1 cellular context compared by ENCODE assay signal in genomic region chr9:85536514-85536913, GRCh38.
TF ChIP-seq lines count a peak whose summit lies in the region.

No MANE protein-coding gene starts in this region.

TF ChIP-seq in HepG2, 621 proteins besides CTCF, POLR2A, EP300 and RAD21 (continued from another document):
- TF ChIP-seq, protein P1, sequence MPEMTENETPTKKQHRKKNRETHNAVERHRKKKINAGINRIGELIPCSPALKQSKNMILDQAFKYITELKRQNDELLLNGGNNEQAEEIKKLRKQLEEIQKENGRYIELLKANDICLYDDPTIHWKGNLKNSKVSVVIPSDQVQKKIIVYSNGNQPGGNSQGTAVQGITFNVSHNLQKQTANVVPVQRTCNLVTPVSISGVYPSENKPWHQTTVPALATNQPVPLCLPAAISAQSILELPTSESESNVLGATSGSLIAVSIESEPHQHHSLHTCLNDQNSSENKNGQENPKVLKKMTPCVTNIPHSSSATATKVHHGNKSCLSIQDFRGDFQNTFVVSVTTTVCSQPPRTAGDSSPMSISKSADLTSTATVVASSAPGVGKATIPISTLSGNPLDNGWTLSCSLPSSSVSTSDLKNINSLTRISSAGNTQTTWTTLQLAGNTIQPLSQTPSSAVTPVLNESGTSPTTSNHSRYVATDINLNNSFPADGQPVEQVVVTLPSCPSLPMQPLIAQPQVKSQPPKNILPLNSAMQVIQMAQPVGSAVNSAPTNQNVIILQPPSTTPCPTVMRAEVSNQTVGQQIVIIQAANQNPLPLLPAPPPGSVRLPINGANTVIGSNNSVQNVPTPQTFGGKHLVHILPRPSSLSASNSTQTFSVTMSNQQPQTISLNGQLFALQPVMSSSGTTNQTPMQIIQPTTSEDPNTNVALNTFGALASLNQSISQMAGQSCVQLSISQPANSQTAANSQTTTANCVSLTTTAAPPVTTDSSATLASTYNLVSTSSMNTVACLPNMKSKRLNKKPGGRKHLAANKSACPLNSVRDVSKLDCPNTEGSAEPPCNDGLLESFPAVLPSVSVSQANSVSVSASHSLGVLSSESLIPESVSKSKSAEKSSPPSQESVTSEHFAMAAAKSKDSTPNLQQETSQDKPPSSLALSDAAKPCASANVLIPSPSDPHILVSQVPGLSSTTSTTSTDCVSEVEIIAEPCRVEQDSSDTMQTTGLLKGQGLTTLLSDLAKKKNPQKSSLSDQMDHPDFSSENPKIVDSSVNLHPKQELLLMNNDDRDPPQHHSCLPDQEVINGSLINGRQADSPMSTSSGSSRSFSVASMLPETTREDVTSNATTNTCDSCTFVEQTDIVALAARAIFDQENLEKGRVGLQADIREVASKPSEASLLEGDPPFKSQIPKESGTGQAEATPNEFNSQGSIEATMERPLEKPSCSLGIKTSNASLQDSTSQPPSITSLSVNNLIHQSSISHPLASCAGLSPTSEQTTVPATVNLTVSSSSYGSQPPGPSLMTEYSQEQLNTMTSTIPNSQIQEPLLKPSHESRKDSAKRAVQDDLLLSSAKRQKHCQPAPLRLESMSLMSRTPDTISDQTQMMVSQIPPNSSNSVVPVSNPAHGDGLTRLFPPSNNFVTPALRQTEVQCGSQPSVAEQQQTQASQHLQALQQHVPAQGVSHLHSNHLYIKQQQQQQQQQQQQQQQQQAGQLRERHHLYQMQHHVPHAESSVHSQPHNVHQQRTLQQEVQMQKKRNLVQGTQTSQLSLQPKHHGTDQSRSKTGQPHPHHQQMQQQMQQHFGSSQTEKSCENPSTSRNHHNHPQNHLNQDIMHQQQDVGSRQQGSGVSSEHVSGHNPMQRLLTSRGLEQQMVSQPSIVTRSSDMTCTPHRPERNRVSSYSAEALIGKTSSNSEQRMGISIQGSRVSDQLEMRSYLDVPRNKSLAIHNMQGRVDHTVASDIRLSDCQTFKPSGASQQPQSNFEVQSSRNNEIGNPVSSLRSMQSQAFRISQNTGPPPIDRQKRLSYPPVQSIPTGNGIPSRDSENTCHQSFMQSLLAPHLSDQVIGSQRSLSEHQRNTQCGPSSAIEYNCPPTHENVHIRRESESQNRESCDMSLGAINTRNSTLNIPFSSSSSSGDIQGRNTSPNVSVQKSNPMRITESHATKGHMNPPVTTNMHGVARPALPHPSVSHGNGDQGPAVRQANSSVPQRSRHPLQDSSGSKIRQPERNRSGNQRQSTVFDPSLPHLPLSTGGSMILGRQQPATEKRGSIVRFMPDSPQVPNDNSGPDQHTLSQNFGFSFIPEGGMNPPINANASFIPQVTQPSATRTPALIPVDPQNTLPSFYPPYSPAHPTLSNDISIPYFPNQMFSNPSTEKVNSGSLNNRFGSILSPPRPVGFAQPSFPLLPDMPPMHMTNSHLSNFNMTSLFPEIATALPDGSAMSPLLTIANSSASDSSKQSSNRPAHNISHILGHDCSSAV (CRISPR knock-in tag; IDR thresholded peaks at IDR 0.05; ENCODE audit: borderline replicate concordance): no peak
- no peak for TF ChIP-seq ZNF747 (CRISPR knock-in tag; IDR thresholded peaks at IDR 0.05; ENCODE audit: borderline replicate concordance)
- no peak for TF ChIP-seq ZNF343 (CRISPR knock-in tag; IDR thresholded peaks at IDR 0.05)
